Comparison of ENCODE assay signal across 1 cellular context in the genomic region with DNA sequence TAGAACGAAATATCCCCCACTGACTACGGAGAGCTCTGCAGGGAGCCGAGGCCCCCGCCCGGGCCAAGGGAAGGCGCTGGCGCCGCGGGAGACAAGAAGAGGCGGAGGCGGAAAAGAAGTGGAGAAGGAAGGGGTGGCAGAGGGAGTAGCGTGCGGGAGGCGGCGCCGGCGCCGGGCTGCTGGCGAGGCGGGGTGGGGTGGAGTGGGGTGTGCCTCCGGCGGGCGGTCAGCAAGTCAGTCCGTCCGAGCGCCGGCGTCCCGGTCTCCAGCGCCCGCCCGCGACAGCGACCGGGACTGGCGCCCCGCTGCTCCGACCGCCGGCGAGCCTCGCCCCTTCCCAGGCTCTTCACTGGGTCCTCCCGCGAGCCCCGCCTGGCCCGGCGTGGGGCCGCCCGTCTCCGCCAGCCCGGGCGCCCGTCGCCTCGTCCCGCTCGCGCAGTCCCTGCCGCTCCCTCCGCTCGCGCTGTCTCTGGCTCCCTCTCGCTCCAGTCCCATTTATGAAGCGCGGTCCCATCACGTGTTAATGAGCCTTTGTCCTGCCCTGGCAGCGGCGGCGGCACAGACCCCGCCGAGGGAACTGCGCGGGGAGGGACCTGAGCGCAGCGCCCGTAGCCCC.
TF ChIP-seq lines count a peak whose summit lies in the region.

Gene CNR1, minus strand, starts transcription at position 471 of the 616 bp plus-strand sequence. CDS start 21,073 bp downstream, outside the sequence.

TF ChIP-seq in GM12878, 131 proteins besides CTCF, POLR2A, EP300 and RAD21 (continues in another document):
- TF ChIP-seq NFYA (IDR thresholded peaks at IDR 0.05; ENCODE audit: borderline replicate concordance, low read depth, low read length) (no peak), NFIC (IDR thresholded peaks at IDR 0.05; ENCODE audit: low read depth, low read length) (no peak), MLLT1 (IDR thresholded peaks at IDR 0.05) (no peak), SMAD5 (IDR thresholded peaks at IDR 0.05; ENCODE audit: low read depth) (no peak), SKIL (IDR thresholded peaks at IDR 0.05; ENCODE audit: low read depth, poor library complexity, severe bottlenecking) (no peak), FOXM1 (IDR thresholded peaks at IDR 0.05; ENCODE audit: low read depth, low read length) (no peak), BACH1 (IDR thresholded peaks at IDR 0.05; ENCODE audit: borderline replicate concordance) (peak; percentile 73), E2F8 (IDR thresholded peaks at IDR 0.05; ENCODE audit: low read depth, partially characterized antibody) (no peak), ZSCAN29 (IDR thresholded peaks at IDR 0.05) (no peak), SRF (IDR thresholded peaks at IDR 0.05; ENCODE audit: low read depth in 2 of 2, low read length in 2 of 2) (no peak), NKRF (conservative IDR thresholded peaks at IDR 0.05) (peak; percentile 19; the same call in 1 of the 2 replicates), CBX5 (IDR thresholded peaks at IDR 0.05; ENCODE audit: low read depth) (peak; percentile 22; the same call in 1 of the 2 replicates), TCF7 (IDR thresholded peaks at IDR 0.05; ENCODE audit: borderline replicate concordance) (no peak), ZNF24 (IDR thresholded peaks at IDR 0.05) (peak; percentile 63; the same call in 1 of the 2 replicates), TCF12 (IDR thresholded peaks at IDR 0.05; ENCODE audit: low read depth, low read length) (no peak), ATF7 (IDR thresholded peaks at IDR 0.05; ENCODE audit: low read depth) (no peak), HSF1 (IDR thresholded peaks at IDR 0.05; ENCODE audit: low read depth, low read length) (no peak), ZNF217 (IDR thresholded peaks at IDR 0.05) (peak; percentile 80), KLF5 (IDR thresholded peaks at IDR 0.05; ENCODE audit: partially characterized antibody) (no peak), SMARCA5 (IDR thresholded peaks at IDR 0.05) (peak; percentile 77), ATF3 (IDR thresholded peaks at IDR 0.05; ENCODE audit: borderline replicate concordance, extremely low read depth, low read depth, low read length) (no peak), ZNF622 (IDR thresholded peaks at IDR 0.05) (no peak), SUZ12 (IDR thresholded peaks at IDR 0.05; ENCODE audit: unreplicated experiment) (no peak), RBBP5 (conservative IDR thresholded peaks at IDR 0.05) (no peak), IKZF2 (IDR thresholded peaks at IDR 0.05) (no peak), TAF1 (IDR thresholded peaks at IDR 0.05; ENCODE audit: borderline replicate concordance, low read depth, low read length) (no peak), EED (IDR thresholded peaks at IDR 0.05; ENCODE audit: low read depth) (peak; percentile 44; the same call in 1 of the 2 replicates), POLR2AphosphoS2 (IDR thresholded peaks at IDR 0.05; ENCODE audit: low read depth, low read length) (0 out of 2 replicates have a peak, but pooled peaks have one; percentile 68), CHD4 (IDR thresholded peaks at IDR 0.05) (no peak), IRF3 (IDR thresholded peaks at IDR 0.05) (no peak), NR2F1 (conservative IDR thresholded peaks at IDR 0.05) (no peak), NR2C2 (IDR thresholded peaks at IDR 0.05; ENCODE audit: borderline replicate concordance, control insufficient read depth, insufficient read length, low read depth) (no peak), SIX5 (IDR thresholded peaks at IDR 0.05; ENCODE audit: low read depth, low read length, severe bottlenecking) (no peak)
- TF ChIP-seq, protein P1, sequence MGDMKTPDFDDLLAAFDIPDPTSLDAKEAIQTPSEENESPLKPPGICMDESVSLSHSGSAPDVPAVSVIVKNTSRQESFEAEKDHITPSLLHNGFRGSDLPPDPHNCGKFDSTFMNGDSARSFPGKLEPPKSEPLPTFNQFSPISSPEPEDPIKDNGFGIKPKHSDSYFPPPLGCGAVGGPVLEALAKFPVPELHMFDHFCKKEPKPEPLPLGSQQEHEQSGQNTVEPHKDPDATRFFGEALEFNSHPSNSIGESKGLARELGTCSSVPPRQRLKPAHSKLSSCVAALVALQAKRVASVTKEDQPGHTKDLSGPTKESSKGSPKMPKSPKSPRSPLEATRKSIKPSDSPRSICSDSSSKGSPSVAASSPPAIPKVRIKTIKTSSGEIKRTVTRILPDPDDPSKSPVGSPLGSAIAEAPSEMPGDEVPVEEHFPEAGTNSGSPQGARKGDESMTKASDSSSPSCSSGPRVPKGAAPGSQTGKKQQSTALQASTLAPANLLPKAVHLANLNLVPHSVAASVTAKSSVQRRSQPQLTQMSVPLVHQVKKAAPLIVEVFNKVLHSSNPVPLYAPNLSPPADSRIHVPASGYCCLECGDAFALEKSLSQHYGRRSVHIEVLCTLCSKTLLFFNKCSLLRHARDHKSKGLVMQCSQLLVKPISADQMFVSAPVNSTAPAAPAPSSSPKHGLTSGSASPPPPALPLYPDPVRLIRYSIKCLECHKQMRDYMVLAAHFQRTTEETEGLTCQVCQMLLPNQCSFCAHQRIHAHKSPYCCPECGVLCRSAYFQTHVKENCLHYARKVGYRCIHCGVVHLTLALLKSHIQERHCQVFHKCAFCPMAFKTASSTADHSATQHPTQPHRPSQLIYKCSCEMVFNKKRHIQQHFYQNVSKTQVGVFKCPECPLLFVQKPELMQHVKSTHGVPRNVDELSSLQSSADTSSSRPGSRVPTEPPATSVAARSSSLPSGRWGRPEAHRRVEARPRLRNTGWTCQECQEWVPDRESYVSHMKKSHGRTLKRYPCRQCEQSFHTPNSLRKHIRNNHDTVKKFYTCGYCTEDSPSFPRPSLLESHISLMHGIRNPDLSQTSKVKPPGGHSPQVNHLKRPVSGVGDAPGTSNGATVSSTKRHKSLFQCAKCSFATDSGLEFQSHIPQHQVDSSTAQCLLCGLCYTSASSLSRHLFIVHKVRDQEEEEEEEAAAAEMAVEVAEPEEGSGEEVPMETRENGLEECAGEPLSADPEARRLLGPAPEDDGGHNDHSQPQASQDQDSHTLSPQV (IDR thresholded peaks at IDR 0.05): 0 out of 2 replicates have a peak, but pooled peaks have one; percentile 50
- TF ChIP-seq, protein P2, sequence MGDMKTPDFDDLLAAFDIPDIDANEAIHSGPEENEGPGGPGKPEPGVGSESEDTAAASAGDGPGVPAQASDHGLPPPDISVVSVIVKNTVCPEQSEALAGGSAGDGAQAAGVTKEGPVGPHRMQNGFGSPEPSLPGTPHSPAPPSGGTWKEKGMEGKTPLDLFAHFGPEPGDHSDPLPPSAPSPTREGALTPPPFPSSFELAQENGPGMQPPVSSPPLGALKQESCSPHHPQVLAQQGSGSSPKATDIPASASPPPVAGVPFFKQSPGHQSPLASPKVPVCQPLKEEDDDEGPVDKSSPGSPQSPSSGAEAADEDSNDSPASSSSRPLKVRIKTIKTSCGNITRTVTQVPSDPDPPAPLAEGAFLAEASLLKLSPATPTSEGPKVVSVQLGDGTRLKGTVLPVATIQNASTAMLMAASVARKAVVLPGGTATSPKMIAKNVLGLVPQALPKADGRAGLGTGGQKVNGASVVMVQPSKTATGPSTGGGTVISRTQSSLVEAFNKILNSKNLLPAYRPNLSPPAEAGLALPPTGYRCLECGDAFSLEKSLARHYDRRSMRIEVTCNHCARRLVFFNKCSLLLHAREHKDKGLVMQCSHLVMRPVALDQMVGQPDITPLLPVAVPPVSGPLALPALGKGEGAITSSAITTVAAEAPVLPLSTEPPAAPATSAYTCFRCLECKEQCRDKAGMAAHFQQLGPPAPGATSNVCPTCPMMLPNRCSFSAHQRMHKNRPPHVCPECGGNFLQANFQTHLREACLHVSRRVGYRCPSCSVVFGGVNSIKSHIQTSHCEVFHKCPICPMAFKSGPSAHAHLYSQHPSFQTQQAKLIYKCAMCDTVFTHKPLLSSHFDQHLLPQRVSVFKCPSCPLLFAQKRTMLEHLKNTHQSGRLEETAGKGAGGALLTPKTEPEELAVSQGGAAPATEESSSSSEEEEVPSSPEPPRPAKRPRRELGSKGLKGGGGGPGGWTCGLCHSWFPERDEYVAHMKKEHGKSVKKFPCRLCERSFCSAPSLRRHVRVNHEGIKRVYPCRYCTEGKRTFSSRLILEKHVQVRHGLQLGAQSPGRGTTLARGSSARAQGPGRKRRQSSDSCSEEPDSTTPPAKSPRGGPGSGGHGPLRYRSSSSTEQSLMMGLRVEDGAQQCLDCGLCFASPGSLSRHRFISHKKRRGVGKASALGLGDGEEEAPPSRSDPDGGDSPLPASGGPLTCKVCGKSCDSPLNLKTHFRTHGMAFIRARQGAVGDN (IDR thresholded peaks at IDR 0.05): peak; percentile 43; the same call in 1 of the 2 replicates
